8 cellular contexts compared by ENCODE assay signal in genomic region chr11:118401880-118402590, GRCh38. TPM values are rescaled to one million over a fixed set of nuclear protein-coding genes. Genes with fewer than 3 reads are reported as not detected.
A peak's percentile ranks its signal among the peaks of the same experiment; 100 is the strongest.
DNase-seq lines count a peak whose midpoint lies in the region; ATAC-seq and TF ChIP-seq lines count a peak whose summit lies in the region.

No MANE protein-coding gene starts in this region.

- H3K27me3 Mint-ChIP-seq in activated T-helper 17 cell treated with anti-CD3 and anti-CD28 coated beads, Interleukin-2, amount 50 U/mL, for 72 hours, result no peaks in the 10 kb centered on the region

- H3K4me3 Mint-ChIP-seq in activated T-helper 17 cell treated with anti-CD3 and anti-CD28 coated beads, Interleukin-2, amount 50 U/mL, for 72 hours, result peak overlapping the region; percentile 92

- intact Hi-C loops in heart right ventricle (cut with DNase I), result loop anchor here in 7 of 10 donors (2.0 to 5.0 kb wide), 6 partner anchors 33 to 87 kb away; partner anchors contain the start of gene KMT2A (in 6 of the 7)

- no peaks in the 10 kb centered on the region for H3K27me3 ChIP-seq in heart right ventricle

- ATAC-seq in HG03565 (IDR thresholded peaks at IDR 0.05; ENCODE audit: unreplicated experiment), result peak; percentile 17
- peak; percentile 2 for ATAC-seq in activated T-helper 17 cell treated with anti-CD3 and anti-CD28 coated beads, Interleukin-2, amount 50 U/mL, for 72 hours (replicated peaks)
- peak; percentile 7 to 56 (median 26) for ATAC-seq in heart right ventricle

- H3K27ac ChIP-seq in heart right ventricle, result peak overlapping the region; percentile 88 to 97 (median 94)

- DNase-seq in EH (ENCODE audit: low read depth) (peak; percentile 92), heart right ventricle (no peak), retinal pigment epithelial cell (ENCODE audit: low read depth) (peak; percentile 32), NCI-H510A treated with DMSO at 0.1 percent for 48 hours (lab: John Stamatoyannopoulos, UW) (no peak), activated gamma-delta T cell (lab: John Stamatoyannopoulos, UW) (no peak), OCI-M2 (lab: John Stamatoyannopoulos, UW; ENCODE audit: unreplicated experiment) (no peak)

- H3K4me1 Mint-ChIP-seq in activated T-helper 17 cell treated with anti-CD3 and anti-CD28 coated beads, Interleukin-2, amount 50 U/mL, for 72 hours, result peaks cover 30% of the 10 kb centered on the region

- H3K4me3 ChIP-seq in heart right ventricle (peak overlapping the region; percentile 61 to 97 (median 88)), retinal pigment epithelial cell (ENCODE audit: low read length) (peak overlapping the region; percentile 84)

- H3K27ac Mint-ChIP-seq in activated T-helper 17 cell treated with anti-CD3 and anti-CD28 coated beads, Interleukin-2, amount 50 U/mL, for 72 hours, result peak overlapping the region; percentile 99

- 1 to 2% methylated on average over 22 of the region's 22 CpGs for WGBS in heart right ventricle, 2 donors

- H3K4me1 ChIP-seq in heart right ventricle, result peaks cover 3 to 60% (median 54%) of the 10 kb centered on the region in 9 donors

- H3K36me3 Mint-ChIP-seq in activated T-helper 17 cell treated with anti-CD3 and anti-CD28 coated beads, Interleukin-2, amount 50 U/mL, for 72 hours (ENCODE audit: low read depth), result peaks cover 90% of the 10 kb centered on the region

- TF ChIP-seq CTCF in heart right ventricle (IDR thresholded peaks at IDR 0.05) (no peak), retinal pigment epithelial cell (conservative IDR thresholded peaks at IDR 0.05; ENCODE audit: low read depth, low read length) (no peak)

- peaks cover 0 to 59% (median 10%) of the 10 kb centered on the region in 9 donors for H3K36me3 ChIP-seq in heart right ventricle

- no peaks in the 10 kb centered on the region for H3K9me3 Mint-ChIP-seq in activated T-helper 17 cell treated with anti-CD3 and anti-CD28 coated beads, Interleukin-2, amount 50 U/mL, for 72 hours

- H3K9me3 ChIP-seq in heart right ventricle, result no peaks in the 10 kb centered on the region

RNA-seq across cellular contexts. Expression of gene ATP5MG, which starts 0.6 kb away (rescaled TPM):
- total RNA-seq in activated T-helper 17 cell treated with anti-CD3 and anti-CD28 coated beads, Interleukin-2, amount 50 U/mL, for 72 hours, result 100 to 1,000 TPM; 155 to 275 TPM
- 100 to 1,000 TPM; 482 to 777 (median 688) TPM for total RNA-seq in heart right ventricle
- 100 to 1,000 TPM; 365 to 800 TPM for polyA plus RNA-seq in heart right ventricle

RNA-seq across cellular contexts. Expression of gene KMT2A, which starts 34.3 kb away (rescaled TPM):
- total RNA-seq in activated T-helper 17 cell treated with anti-CD3 and anti-CD28 coated beads, Interleukin-2, amount 50 U/mL, for 72 hours, result 100 to 1,000 TPM in 1 of 2 donors, 10 to 100 TPM in 1; 81.6 to 118 TPM
- 10 to 100 TPM; 16.3 to 44.5 (median 38.9) TPM for total RNA-seq in heart right ventricle
- polyA plus RNA-seq in heart right ventricle, result 10 to 100 TPM in 1 of 2 donors, 1 to 10 TPM in 1; 4.1 to 13.8 TPM

RNA-seq across cellular contexts. Expression of gene UBE4A, which starts 42.6 kb away (rescaled TPM):
- 10 to 100 TPM; 40.9 to 48.3 TPM for total RNA-seq in activated T-helper 17 cell treated with anti-CD3 and anti-CD28 coated beads, Interleukin-2, amount 50 U/mL, for 72 hours
- 10 to 100 TPM; 38.4 to 46.4 (median 42.3) TPM for total RNA-seq in heart right ventricle
- polyA plus RNA-seq in heart right ventricle, result 10 to 100 TPM; 12.7 to 22.8 TPM

RNA-seq across cellular contexts. Expression of gene CD3G, which starts 57.9 kb away (rescaled TPM):
- total RNA-seq in activated T-helper 17 cell treated with anti-CD3 and anti-CD28 coated beads, Interleukin-2, amount 50 U/mL, for 72 hours, result 100 to 1,000 TPM; 103 to 140 TPM
- total RNA-seq in heart right ventricle, result 1 to 10 TPM in 1 of 10 donors, under 1 TPM in 5, not detected in 4; 0.21 to 5.7 (median 0.41) TPM
- under 1 TPM in 1 of 2 donors, not detected in 1; 0.06 TPM for polyA plus RNA-seq in heart right ventricle

RNA-seq across cellular contexts. Expression of gene CD3D, which starts 59.5 kb away (rescaled TPM):
- total RNA-seq in activated T-helper 17 cell treated with anti-CD3 and anti-CD28 coated beads, Interleukin-2, amount 50 U/mL, for 72 hours, result 100 to 1,000 TPM; 313 to 365 TPM
- total RNA-seq in heart right ventricle, result 1 to 10 TPM in 3 of 10 donors, under 1 TPM in 2, not detected in 5; 0.31 to 6.3 (median 1.1) TPM
- polyA plus RNA-seq in heart right ventricle, result under 1 TPM in 1 of 2 donors, not detected in 1; 0.54 TPM

Comparison
In these comparisons a context has a peak if more than half of its experiments do, and no peak if none do; other contexts are left out.
1. DNase-seq: peak in EH (single experiment) and retinal pigment epithelial cell (single experiment); none in heart right ventricle (0 of 2), NCI-H510A treated with DMSO at 0.1 percent for 48 hours (single experiment), activated gamma-delta T cell (single experiment) and OCI-M2 (single experiment).
2. Peak in every context shown above with its lines, with median percentiles within 50 percentile points of each other: ATAC-seq.